In the genomic region with DNA sequence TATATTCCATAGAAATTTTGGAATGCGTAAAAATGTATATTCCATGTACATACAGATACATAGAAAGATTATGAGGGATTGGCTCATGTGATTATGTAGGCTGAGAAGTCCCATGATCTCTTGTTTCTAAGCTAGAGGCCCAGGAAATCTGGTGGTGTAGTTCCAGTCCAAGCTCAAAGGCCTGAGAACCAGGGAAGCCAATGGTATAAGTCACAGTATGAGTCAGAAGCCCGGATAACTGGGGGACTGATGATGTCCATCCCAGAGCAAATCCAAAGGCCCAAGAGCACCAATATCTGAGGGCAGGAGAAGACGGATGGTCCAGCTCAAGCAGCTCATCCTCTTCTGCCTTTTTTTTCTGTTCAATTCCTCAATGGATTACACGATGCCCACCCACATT, we compare ENCODE assay signal across 17 cellular contexts.
"Had no signal": no experiment of that assay in that cellular context is flagged by ENCODE, and none has a peak within 500 bp of the region (broad histone marks: within the 10 kb centered on the region; RNA-seq: fewer than 3 reads in every experiment).

No MANE protein-coding gene starts in this region.

- ATAC-seq: activated CD8-positive, alpha-beta T cell treated with anti-CD3 and anti-CD28 coated beads for 36 hours; activated T-helper 17 cell treated with anti-CD3 and anti-CD28 coated beads, Interleukin-2, amount 50 U/mL, for 72 hours; gastroesophageal sphincter; heart left ventricle; left cardiac atrium; naive thymus-derived CD8-positive, alpha-beta T cell; right lobe of liver; stimulated activated naive CD8-positive, alpha-beta T cell treated with anti-CD3 and anti-CD28 coated beads, Interleukin-15, amount 100 ng/mL, for 72 hours had no signal

- DNase-seq: activated CD4-positive, alpha-beta T cell treated with anti-CD3 and anti-CD28 coated beads, Interleukin-2, amount 10 ng/mL, durations not matched to agents 24 days and 14 days; activated CD8-positive, alpha-beta T cell treated with anti-CD3 and anti-CD28 coated beads for 36 hours; activated naive CD4-positive, alpha-beta T cell; activated naive CD8-positive, alpha-beta T cell treated with anti-CD3 and anti-CD28 coated beads, Interleukin-2, amount 10 ng/mL, durations not matched to agents 7 days and 5 days; activated T-cell treated with anti-CD3 and anti-CD28 coated beads, Interleukin-2, amount 50 U/mL, for 1 hour; cortex of kidney; heart left ventricle; left cardiac atrium; mesendoderm; naive thymus-derived CD8-positive, alpha-beta T cell; ovary; right lobe of liver; stimulated activated CD4-positive, alpha-beta T cell treated with anti-CD3 and anti-CD28 coated beads, Interleukin-4, amount 100 ng/mL, for 1 hour; stimulated activated naive CD8-positive, alpha-beta T cell treated with anti-CD3 and anti-CD28 coated beads, Interleukin-15, amount 100 ng/mL, for 72 hours; T-helper 9 cell had no signal
